ENCODE assay signal across 38 cellular contexts in the genomic region with DNA sequence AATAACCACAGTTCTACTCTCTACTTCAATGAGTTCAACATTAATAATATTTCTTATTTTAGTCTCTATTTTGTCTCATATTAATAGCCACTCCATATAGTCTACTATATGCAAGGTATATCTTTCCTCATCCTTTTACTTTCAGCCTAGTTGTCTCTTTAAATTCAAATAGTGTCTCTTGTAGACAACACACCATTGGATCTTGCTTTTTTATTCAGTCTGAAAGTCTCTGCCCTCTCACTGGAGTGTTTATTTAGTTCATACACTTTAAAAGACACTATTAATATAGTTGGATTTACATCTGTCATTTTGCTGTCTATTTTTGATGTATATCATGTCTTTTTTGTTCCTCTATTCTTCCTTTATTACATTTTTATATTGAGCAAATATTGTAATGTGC.
"Had no signal": no experiment of that assay in that cellular context is flagged by ENCODE, and none has a peak within 500 bp of the region (broad histone marks: within the 10 kb centered on the region; RNA-seq: fewer than 3 reads in every experiment).

No MANE protein-coding gene starts in this region.

- H3K27me3 Mint-ChIP-seq: activated naive CD4-positive, alpha-beta T cell treated with anti-CD3 and anti-CD28 coated beads, Interleukin-2, amount 10 ng/mL, durations not matched to agents 7 days and 5 days; activated naive CD4-positive, alpha-beta T cell treated with anti-CD3 and anti-CD28 coated beads, Interleukin-2, amount 50 U/mL, for 24 hours; activated naive CD8-positive, alpha-beta T cell; activated naive CD8-positive, alpha-beta T cell treated with anti-CD3 and anti-CD28 coated beads for 36 hours; activated naive CD8-positive, alpha-beta T cell treated with anti-CD3 and anti-CD28 coated beads, Interleukin-2, amount 10 ng/mL, durations not matched to agents 7 days and 5 days; activated T-cell treated with anti-CD3 and anti-CD28 coated beads, Interleukin-2, amount 50 U/mL, for 24 hours; brain; central memory CD8-positive, alpha-beta T cell had no signal

- H3K4me3 Mint-ChIP-seq: activated naive CD4-positive, alpha-beta T cell treated with anti-CD3 and anti-CD28 coated beads for 36 hours; activated naive CD4-positive, alpha-beta T cell treated with anti-CD3 and anti-CD28 coated beads, Interleukin-2, amount 10 ng/mL, durations not matched to agents 7 days and 5 days; activated naive CD4-positive, alpha-beta T cell treated with anti-CD3 and anti-CD28 coated beads, Interleukin-2, amount 50 U/mL, for 24 hours; activated naive CD8-positive, alpha-beta T cell; activated naive CD8-positive, alpha-beta T cell treated with anti-CD3 and anti-CD28 coated beads for 36 hours; activated naive CD8-positive, alpha-beta T cell treated with anti-CD3 and anti-CD28 coated beads, Interleukin-2, amount 10 ng/mL, durations not matched to agents 7 days and 5 days; activated naive CD8-positive, alpha-beta T cell treated with anti-CD3 and anti-CD28 coated beads, Interleukin-2, amount 50 U/mL, for 24 hours; activated T-cell treated with anti-CD3 and anti-CD28 coated beads, Interleukin-2, amount 50 U/mL, for 24 hours; activated T-cell treated with anti-CD3 and anti-CD28 coated beads, Interleukin-2, amount 50 U/mL, for 4 hours; activated T-cell treated with anti-CD3 and anti-CD28 coated beads, Interleukin-2, amount 50 U/mL, for 72 hours; activated T-helper 1 cell treated with anti-CD3 and anti-CD28 coated beads, Interleukin-12 subunit alpha, Interleukin-12 subunit beta, Interleukin-2, Interleukin-4 antibody, amounts not matched to agents 30 ng/mL and 10 ng/mL and 1 ng/mL, durations not matched to agents 14 hours and 24 hours and 36 hours; activated T-helper 17 cell treated with anti-CD3 and anti-CD28 coated beads, Interleukin-2, amount 50 U/mL, for 72 hours; brain; central memory CD8-positive, alpha-beta T cell had no signal

- H3K9me3 ChIP-seq: ascending aorta, body of pancreas had no signal

- H3K36me3 ChIP-seq: adrenal gland, ascending aorta, brain microvascular endothelial cell, breast epithelium, cardiac muscle cell had no signal

- ATAC-seq: activated naive CD4-positive, alpha-beta T cell treated with anti-CD3 and anti-CD28 coated beads, Interleukin-2, amount 50 U/mL, for 72 hours; activated naive CD8-positive, alpha-beta T cell treated with anti-CD3 and anti-CD28 coated beads, Interleukin-2, amount 50 U/mL, for 24 hours; activated T-cell treated with anti-CD3 and anti-CD28 coated beads, Interleukin-2, amount 50 U/mL, for 4 hours; activated T-cell treated with anti-CD3 and anti-CD28 coated beads, Interleukin-2, amount 50 U/mL, for 72 hours; activated T-helper 17 cell treated with anti-CD3 and anti-CD28 coated beads, Interleukin-2, amount 50 U/mL, for 72 hours; body of pancreas had no signal

- H3K9me3 Mint-ChIP-seq: activated naive CD4-positive, alpha-beta T cell treated with anti-CD3 and anti-CD28 coated beads for 36 hours; activated naive CD4-positive, alpha-beta T cell treated with anti-CD3 and anti-CD28 coated beads, Interleukin-2, amount 10 ng/mL, durations not matched to agents 7 days and 5 days; activated naive CD8-positive, alpha-beta T cell treated with anti-CD3 and anti-CD28 coated beads, Interleukin-2, amount 10 ng/mL, durations not matched to agents 7 days and 5 days; activated naive CD8-positive, alpha-beta T cell treated with anti-CD3 and anti-CD28 coated beads, Interleukin-2, amount 50 U/mL, for 24 hours; activated T-helper 1 cell treated with anti-CD3 and anti-CD28 coated beads, Interleukin-12 subunit alpha, Interleukin-12 subunit beta, Interleukin-2, Interleukin-4 antibody, amounts not matched to agents 30 ng/mL and 10 ng/mL and 1 ng/mL, durations not matched to agents 14 hours and 24 hours and 36 hours; activated T-helper 2 cell treated with anti-CD3 and anti-CD28 coated beads, Interferon-gamma antibody, Interleukin-2, Interleukin-4, amounts not matched to agents 10 μg/mL and 5 μg/mL and 100 μg/mL, durations not matched to agents 14 hours and 24 hours and 36 hours; central memory CD8-positive, alpha-beta T cell had no signal

- H3K27ac ChIP-seq: adrenal gland, ascending aorta, body of pancreas, brain microvascular endothelial cell, breast epithelium, cardiac muscle cell had no signal

- H3K4me1 Mint-ChIP-seq: activated naive CD4-positive, alpha-beta T cell treated with anti-CD3 and anti-CD28 coated beads, Interleukin-2, amount 10 ng/mL, durations not matched to agents 7 days and 5 days; activated naive CD4-positive, alpha-beta T cell treated with anti-CD3 and anti-CD28 coated beads, Interleukin-2, amount 50 U/mL, for 24 hours; activated naive CD8-positive, alpha-beta T cell treated with anti-CD3 and anti-CD28 coated beads for 36 hours; activated naive CD8-positive, alpha-beta T cell treated with anti-CD3 and anti-CD28 coated beads, Interleukin-2, amount 10 ng/mL, durations not matched to agents 7 days and 5 days; activated naive CD8-positive, alpha-beta T cell treated with anti-CD3 and anti-CD28 coated beads, Interleukin-2, amount 50 U/mL, for 24 hours; activated T-helper 17 cell treated with anti-CD3 and anti-CD28 coated beads, Interleukin-2, amount 50 U/mL, for 72 hours; central memory CD8-positive, alpha-beta T cell had no signal

- H3K4me1 ChIP-seq: adrenal gland, ascending aorta, body of pancreas, breast epithelium had no signal

- H3K36me3 Mint-ChIP-seq: activated naive CD4-positive, alpha-beta T cell treated with anti-CD3 and anti-CD28 coated beads, Interleukin-2, amount 10 ng/mL, durations not matched to agents 7 days and 5 days; activated naive CD4-positive, alpha-beta T cell treated with anti-CD3 and anti-CD28 coated beads, Interleukin-2, amount 50 U/mL, for 24 hours; activated naive CD4-positive, alpha-beta T cell treated with anti-CD3 and anti-CD28 coated beads, Interleukin-2, amount 50 U/mL, for 72 hours; activated naive CD8-positive, alpha-beta T cell; activated naive CD8-positive, alpha-beta T cell treated with anti-CD3 and anti-CD28 coated beads for 36 hours; activated naive CD8-positive, alpha-beta T cell treated with anti-CD3 and anti-CD28 coated beads, Interleukin-2, amount 10 ng/mL, durations not matched to agents 7 days and 5 days had no signal

- DNase-seq: activated effector memory CD4-positive, alpha-beta T cell treated with anti-CD3 and anti-CD28 coated beads, Interleukin-2, amount 50 U/mL, for 16 hours; activated effector memory CD4-positive, alpha-beta T cell treated with Interleukin-2 at 50 U/mL for 16 hours; activated gamma-delta T cell; activated gamma-delta T cell treated with Interleukin-2 at 50 U/mL for 16 hours; activated naive CD4-positive, alpha-beta T cell; activated naive CD4-positive, alpha-beta T cell treated with anti-CD3 and anti-CD28 coated beads for 36 hours; activated naive CD4-positive, alpha-beta T cell treated with anti-CD3 and anti-CD28 coated beads, Interleukin-2, amount 10 ng/mL, durations not matched to agents 7 days and 5 days; activated naive CD4-positive, alpha-beta T cell treated with anti-CD3 and anti-CD28 coated beads, Interleukin-2, amount 50 U/mL, for 16 hours; activated naive CD4-positive, alpha-beta T cell treated with Interleukin-2 at 50 U/mL for 16 hours; activated naive CD8-positive, alpha-beta T cell treated with anti-CD3 and anti-CD28 coated beads for 36 hours; activated naive CD8-positive, alpha-beta T cell treated with anti-CD3 and anti-CD28 coated beads, Interleukin-2, amount 10 ng/mL, durations not matched to agents 7 days and 5 days; activated naive CD8-positive, alpha-beta T cell treated with anti-CD3 and anti-CD28 coated beads, Interleukin-2, amount 50 U/mL, for 24 hours; activated T-cell treated with anti-CD3 and anti-CD28 coated beads, Interleukin-2, amount 50 U/mL, for 1 hour; activated T-cell treated with anti-CD3 and anti-CD28 coated beads, Interleukin-2, amount 50 U/mL, for 24 hours; activated T-cell treated with anti-CD3 and anti-CD28 coated beads, Interleukin-2, amount 50 U/mL, for 4 hours; activated T-cell treated with anti-CD3 and anti-CD28 coated beads, Interleukin-2, amount 50 U/mL, for 48 hours; activated T-cell treated with anti-CD3 and anti-CD28 coated beads, Interleukin-2, amount 50 U/mL, for 72 hours; adrenal gland; amniotic stem cell; amygdala; anterior cingulate cortex; aorta; body of pancreas; brain microvascular endothelial cell; caudate nucleus; central memory CD4-positive, alpha-beta T cell; cerebellar nuclear complex had no signal

- H3K27ac Mint-ChIP-seq: activated naive CD4-positive, alpha-beta T cell treated with anti-CD3 and anti-CD28 coated beads for 36 hours; activated naive CD4-positive, alpha-beta T cell treated with anti-CD3 and anti-CD28 coated beads, Interleukin-2, amount 10 ng/mL, durations not matched to agents 7 days and 5 days; activated naive CD4-positive, alpha-beta T cell treated with anti-CD3 and anti-CD28 coated beads, Interleukin-2, amount 50 U/mL, for 24 hours; activated naive CD4-positive, alpha-beta T cell treated with anti-CD3 and anti-CD28 coated beads, Interleukin-2, amount 50 U/mL, for 72 hours; activated naive CD8-positive, alpha-beta T cell; activated naive CD8-positive, alpha-beta T cell treated with anti-CD3 and anti-CD28 coated beads for 36 hours; activated naive CD8-positive, alpha-beta T cell treated with anti-CD3 and anti-CD28 coated beads, Interleukin-2, amount 10 ng/mL, durations not matched to agents 7 days and 5 days; activated naive CD8-positive, alpha-beta T cell treated with anti-CD3 and anti-CD28 coated beads, Interleukin-2, amount 50 U/mL, for 24 hours; activated T-cell treated with anti-CD3 and anti-CD28 coated beads, Interleukin-2, amount 50 U/mL, for 24 hours; activated T-cell treated with anti-CD3 and anti-CD28 coated beads, Interleukin-2, amount 50 U/mL, for 72 hours; activated T-helper 1 cell treated with anti-CD3 and anti-CD28 coated beads, Interleukin-12 subunit alpha, Interleukin-12 subunit beta, Interleukin-2, Interleukin-4 antibody, amounts not matched to agents 30 ng/mL and 10 ng/mL and 1 ng/mL, durations not matched to agents 14 hours and 24 hours and 36 hours; activated T-helper 17 cell treated with anti-CD3 and anti-CD28 coated beads, Interleukin-2, amount 50 U/mL, for 72 hours; activated T-helper 2 cell treated with anti-CD3 and anti-CD28 coated beads, Interferon-gamma antibody, Interleukin-2, Interleukin-4, amounts not matched to agents 10 μg/mL and 5 μg/mL and 100 μg/mL, durations not matched to agents 14 hours and 24 hours and 36 hours; brain had no signal

- H3K4me3 ChIP-seq: adrenal gland, ascending aorta, body of pancreas, breast epithelium, cardiac muscle cell had no signal
